ENCODE assay signal across 8 cellular contexts in the genomic region with DNA sequence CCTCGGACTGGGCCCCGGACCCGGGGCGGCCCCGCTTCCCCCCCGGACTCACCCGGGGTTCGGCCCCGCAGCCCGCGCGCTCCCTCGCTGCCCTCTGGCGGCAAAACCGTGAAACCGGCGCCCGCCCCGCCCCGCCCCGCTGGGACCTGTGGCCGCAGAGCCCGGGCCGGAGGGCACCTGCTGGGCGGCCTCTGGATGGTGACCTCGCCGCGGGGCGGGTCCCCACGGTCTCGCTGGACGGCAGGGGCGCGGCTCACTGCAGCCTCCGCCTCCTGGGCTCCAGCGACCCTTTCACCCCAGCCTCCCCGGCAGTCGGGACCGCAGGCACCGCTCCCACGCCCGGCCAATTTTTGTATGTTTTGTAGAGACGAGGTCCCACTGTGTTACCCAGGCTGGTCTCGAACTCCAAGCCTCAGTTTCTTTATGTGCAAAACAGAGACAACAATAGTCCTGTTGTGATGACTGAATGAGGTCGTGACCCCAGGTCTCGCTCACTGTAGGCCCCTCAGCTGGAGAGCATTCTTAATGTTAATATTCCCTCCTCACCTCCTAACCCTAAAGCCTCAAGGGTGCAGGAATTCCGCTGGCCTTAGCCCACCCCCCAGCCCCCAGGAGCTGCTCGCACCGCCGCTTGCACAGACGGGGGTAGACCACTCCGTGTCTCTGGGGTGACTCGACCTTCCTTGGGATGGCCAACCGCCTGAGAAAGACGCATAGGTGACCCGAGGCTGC. TPM values are rescaled to one million over a fixed set of nuclear protein-coding genes. Genes with fewer than 3 reads are reported as not detected.
A peak's percentile ranks its signal among the peaks of the same experiment; 100 is the strongest.
DNase-seq lines count a peak whose midpoint lies in the region; ATAC-seq and TF ChIP-seq lines count a peak whose summit lies in the region.

No MANE protein-coding gene starts in this region.

- DNase-seq in GM20000 (ENCODE audit: low spot score) (peak; percentile 96), NCI-H774 (lab: John Stamatoyannopoulos, UW) (peak; percentile 14), esophagus muscularis mucosa (ENCODE audit: extremely low spot score) (no peak), neural crest cell (ENCODE audit: low read depth, low spot score) (peak; percentile 74), suprapubic skin (ENCODE audit: low spot score in 2 of 2) (peak; percentile 83 to 89)
- DNase-seq in activated T-cell treated with anti-CD3 and anti-CD28 coated beads, Interleukin-2, amount 50 U/mL, for 24 hours: peak; percentile 87

- H3K27ac ChIP-seq in BLaER1: peak overlapping the region; percentile 58; the same call in 1 of the 2 replicates
- peak overlapping the region in 3 of 4 donors; percentile 67 to 83 (median 79) for H3K27ac ChIP-seq in esophagus muscularis mucosa (replicated peaks in 1 of 4)
- H3K27ac ChIP-seq in suprapubic skin: peak overlapping the region; percentile 63

- peaks cover 25% of the 10 kb centered on the region for H4K20me1 ChIP-seq in BLaER1

- H3K4me3 ChIP-seq in BLaER1: peak overlapping the region; percentile 67
- H3K4me3 ChIP-seq in esophagus muscularis mucosa: peak overlapping the region; percentile 61 to 91 (median 69)
- peak overlapping the region; percentile 67 for H3K4me3 ChIP-seq in suprapubic skin

- H3K27me3 ChIP-seq in BLaER1 (peaks cover 37% of the 10 kb centered on the region), esophagus muscularis mucosa (peaks cover 0 to 57% (median 7%) of the 10 kb centered on the region in 4 donors), suprapubic skin (no peaks in the 10 kb centered on the region)

- 7% methylated on average over 19 of the region's 56 CpGs for WGBS in esophagus muscularis mucosa
- WGBS in suprapubic skin: 19% methylated on average over 6 of the region's 56 CpGs

- H3K27ac Mint-ChIP-seq in activated T-cell treated with anti-CD3 and anti-CD28 coated beads, Interleukin-2, amount 50 U/mL, for 24 hours: no peak overlapping the region
- peak overlapping the region; percentile 13 for H3K27ac Mint-ChIP-seq in neural crest cell (ENCODE audit: unreplicated experiment)

- no peaks in the 10 kb centered on the region for H3K36me3 ChIP-seq in BLaER1
- no peaks in the 10 kb centered on the region for H3K36me3 ChIP-seq in esophagus muscularis mucosa
- H3K36me3 ChIP-seq in suprapubic skin: no peaks in the 10 kb centered on the region

- H3K4me3 Mint-ChIP-seq in activated T-cell treated with anti-CD3 and anti-CD28 coated beads, Interleukin-2, amount 50 U/mL, for 24 hours: peak overlapping the region; percentile 70
- peak overlapping the region; percentile 88 for H3K4me3 Mint-ChIP-seq in neural crest cell

- no peak for ATAC-seq in HG02870 (IDR thresholded peaks at IDR 0.05; ENCODE audit: unreplicated experiment)

- peaks cover 15% of the 10 kb centered on the region for H3K4me1 Mint-ChIP-seq in activated T-cell treated with anti-CD3 and anti-CD28 coated beads, Interleukin-2, amount 50 U/mL, for 24 hours (ENCODE audit: low read depth)
- H3K4me1 Mint-ChIP-seq in neural crest cell: peaks cover 41% of the 10 kb centered on the region

- H3K36me3 Mint-ChIP-seq in activated T-cell treated with anti-CD3 and anti-CD28 coated beads, Interleukin-2, amount 50 U/mL, for 24 hours (ENCODE audit: low read depth): no peaks in the 10 kb centered on the region
- H3K36me3 Mint-ChIP-seq in neural crest cell (ENCODE audit: low read depth): no peaks in the 10 kb centered on the region

- TF ChIP-seq POLR2A in esophagus muscularis mucosa (IDR thresholded peaks at IDR 0.05; ENCODE audit: low read depth): no peak
- no peak for TF ChIP-seq POLR2A in suprapubic skin (IDR thresholded peaks at IDR 0.05)

- H3K27me3 Mint-ChIP-seq in activated T-cell treated with anti-CD3 and anti-CD28 coated beads, Interleukin-2, amount 50 U/mL, for 24 hours: peaks cover 19% of the 10 kb centered on the region
- H3K27me3 Mint-ChIP-seq in neural crest cell (ENCODE audit: low read depth): peaks cover 48% of the 10 kb centered on the region

- H3K9ac ChIP-seq in BLaER1: peak overlapping the region; percentile 66; the same call in 1 of the 2 replicates

- H3K9me3 ChIP-seq in BLaER1 (no peaks in the 10 kb centered on the region), esophagus muscularis mucosa (no peaks in the 10 kb centered on the region), suprapubic skin (no peaks in the 10 kb centered on the region)

- peak overlapping the region; percentile 82 for H3K4me2 ChIP-seq in BLaER1

- intact Hi-C loops in esophagus muscularis mucosa (cut with DNase I): loop anchor here (5.0 kb wide), 1 partner anchor 239 kb away; no protein-coding TSS in a partner anchor

- H3K4me1 ChIP-seq in BLaER1 (peaks cover 48% of the 10 kb centered on the region), esophagus muscularis mucosa (peaks cover 11 to 25% (median 24%) of the 10 kb centered on the region in 4 donors), suprapubic skin (peaks cover 16% of the 10 kb centered on the region)

- TF ChIP-seq CTCF in GM20000 (IDR thresholded peaks at IDR 0.05; ENCODE audit: extremely low read depth, missing control alignments): peak; percentile 84
- peak; percentile 72 to 86 (median 73) for TF ChIP-seq CTCF in esophagus muscularis mucosa (IDR thresholded peaks at IDR 0.05)
- TF ChIP-seq CTCF in neural crest cell (conservative IDR thresholded peaks at IDR 0.05): peak; percentile 71
- TF ChIP-seq CTCF in suprapubic skin (IDR thresholded peaks at IDR 0.05): peak; percentile 22 to 74

- H3K9me3 Mint-ChIP-seq in activated T-cell treated with anti-CD3 and anti-CD28 coated beads, Interleukin-2, amount 50 U/mL, for 24 hours: no peaks in the 10 kb centered on the region
- H3K9me3 Mint-ChIP-seq in neural crest cell: no peaks in the 10 kb centered on the region

- TF ChIP-seq EP300 in esophagus muscularis mucosa (IDR thresholded peaks at IDR 0.05) (no peak), suprapubic skin (IDR thresholded peaks at IDR 0.05) (no peak)

RNA-seq across cellular contexts. Expression of a gene that starts 33.7 kb away (rescaled TPM):
- total RNA-seq in esophagus muscularis mucosa (10 to 100 TPM in 3 of 4 donors, 1 to 10 TPM in 1; 8.7 to 21.0 (median 14.8) TPM), neural crest cell (1.9 and 2.1 TPM in 2 replicates), suprapubic skin (10 to 100 TPM in 2 of 4 donors, 1 to 10 TPM in 2; 1.7 to 39.5 (median 10.9) TPM)

RNA-seq across cellular contexts. Expression of a gene that starts 59.4 kb away (rescaled TPM):
- total RNA-seq in esophagus muscularis mucosa (10 to 100 TPM; 18.3 to 35.3 (median 28.8) TPM), neural crest cell (11.5 and 12.5 TPM in 2 replicates), suprapubic skin (1 to 10 TPM; 5.8 to 9.2 (median 8.2) TPM)
